Comparison of ENCODE assay signal across 12 cellular contexts in genomic region chr13:44232729-44233128, GRCh38.
A peak's percentile ranks its signal among the peaks of the same experiment; 100 is the strongest.
DNase-seq lines count a peak whose midpoint lies in the region; FAIRE-seq and TF ChIP-seq lines count a peak whose summit lies in the region.
"Had no signal": no experiment of that assay in that cellular context is flagged by ENCODE, and none has a peak within 500 bp of the region (broad histone marks: within the 10 kb centered on the region; RNA-seq: fewer than 3 reads in every experiment).

No MANE protein-coding gene starts in this region.

- no peak for TF ChIP-seq POLR2A in Peyer's patch (IDR thresholded peaks at IDR 0.05)

- peak overlapping the region; percentile 17 for H3K4me2 ChIP-seq in keratinocyte (ENCODE audit: control insufficient read depth, extremely low read depth, insufficient read depth, low read depth, low read length)

- FAIRE-seq in keratinocyte (lab: Jason Lieb, UNC) (no peak), frontal cortex (lab: Jason Lieb, UNC) (no peak)

- H3K9ac ChIP-seq in keratinocyte (ENCODE audit: control insufficient read depth, extremely low read depth, insufficient read depth, low read length), result peak overlapping the region; percentile 53
- no peak overlapping the region for H3K9ac ChIP-seq in skeletal muscle tissue (ENCODE audit: low read depth in 1 of 3, low read length in 3 of 3)

- H3K79me2 ChIP-seq in keratinocyte (ENCODE audit: control insufficient read depth, insufficient read depth, low read length), result no peaks in the 10 kb centered on the region

- no peak overlapping the region for H2AFZ ChIP-seq in keratinocyte (ENCODE audit: control insufficient read depth, low read length)

- dilution Hi-C loops in keratinocyte (cut with MboI; ENCODE audit: extremely low pct_ligation_motif_present, low sequenced_read_pairs), result no loop called here

- CTCF ChIA-PET in Caco-2 (lab: Charles Lee), result no interaction called here
- CTCF ChIA-PET in activated CD4-positive, alpha-beta T cell treated with anti-CD3 and anti-CD28 coated beads, Interleukin-2, amount 10 ng/mL, durations not matched to agents 7 days and 5 days (lab: Charles Lee), result no interaction called here

- H3K4me1 Mint-ChIP-seq in Caco-2 (ENCODE audit: low read depth, unreplicated experiment), result peaks cover 13% of the 10 kb centered on the region
- H3K4me1 Mint-ChIP-seq in activated CD4-positive, alpha-beta T cell treated with anti-CD3 and anti-CD28 coated beads, Interleukin-2, amount 10 ng/mL, durations not matched to agents 24 days and 14 days, result peaks cover 8% of the 10 kb centered on the region
- H3K4me1 Mint-ChIP-seq in activated CD4-positive, alpha-beta T cell treated with anti-CD3 and anti-CD28 coated beads, Interleukin-2, amount 10 ng/mL, durations not matched to agents 7 days and 5 days, result peaks cover 5% of the 10 kb centered on the region

- H3K4me3 Mint-ChIP-seq in Caco-2 (ENCODE audit: unreplicated experiment), result no peak overlapping the region
- no peak overlapping the region for H3K4me3 Mint-ChIP-seq in activated CD4-positive, alpha-beta T cell treated with anti-CD3 and anti-CD28 coated beads, Interleukin-2, amount 10 ng/mL, durations not matched to agents 24 days and 14 days
- H3K4me3 Mint-ChIP-seq in activated CD4-positive, alpha-beta T cell treated with anti-CD3 and anti-CD28 coated beads, Interleukin-2, amount 10 ng/mL, durations not matched to agents 7 days and 5 days, result no peak overlapping the region
- H3K4me3 Mint-ChIP-seq: activated CD8-positive, alpha-beta T cell treated with anti-CD3 and anti-CD28 coated beads for 36 hours had no signal

- H3K9me1 ChIP-seq in keratinocyte (ENCODE audit: control insufficient read depth, extremely low read depth, insufficient read depth, low read length), result no peaks in the 10 kb centered on the region

- H3K4me1 ChIP-seq in Caco-2 (peaks cover 45% of the 10 kb centered on the region), Peyer's patch (peaks cover 0 to 22% (median 5%) of the 10 kb centered on the region in 4 donors), keratinocyte (ENCODE audit: control insufficient read depth, extremely low read depth, insufficient read depth, low read length) (peaks cover 24% of the 10 kb centered on the region), skeletal muscle tissue (ENCODE audit: control insufficient read depth in 3 of 3, insufficient read depth in 3 of 3, low read length in 3 of 3) (peaks cover 29 to 37% (median 35%) of the 10 kb centered on the region in 3 donors), SJCRH30 (no peaks in the 10 kb centered on the region)

- BruUV-seq in Caco-2 (replicated peaks; lab: Mats Ljungman, UMichigan), result TSS peak; percentile 19

- H3K27me3 Mint-ChIP-seq in Caco-2 (ENCODE audit: insufficient read depth, unreplicated experiment), result no peaks in the 10 kb centered on the region
- peaks cover 20% of the 10 kb centered on the region for H3K27me3 Mint-ChIP-seq in activated CD4-positive, alpha-beta T cell treated with anti-CD3 and anti-CD28 coated beads, Interleukin-2, amount 10 ng/mL, durations not matched to agents 24 days and 14 days
- H3K27me3 Mint-ChIP-seq in activated CD4-positive, alpha-beta T cell treated with anti-CD3 and anti-CD28 coated beads, Interleukin-2, amount 10 ng/mL, durations not matched to agents 7 days and 5 days, result peaks cover 11% of the 10 kb centered on the region
- H3K27me3 Mint-ChIP-seq: activated CD8-positive, alpha-beta T cell treated with anti-CD3 and anti-CD28 coated beads for 36 hours had no signal

- no peaks in the 10 kb centered on the region for H3K9me3 Mint-ChIP-seq in Caco-2 (ENCODE audit: unreplicated experiment)
- no peaks in the 10 kb centered on the region for H3K9me3 Mint-ChIP-seq in activated CD4-positive, alpha-beta T cell treated with anti-CD3 and anti-CD28 coated beads, Interleukin-2, amount 10 ng/mL, durations not matched to agents 24 days and 14 days
- H3K9me3 Mint-ChIP-seq in activated CD4-positive, alpha-beta T cell treated with anti-CD3 and anti-CD28 coated beads, Interleukin-2, amount 10 ng/mL, durations not matched to agents 7 days and 5 days, result no peaks in the 10 kb centered on the region
- H3K9me3 Mint-ChIP-seq: activated CD8-positive, alpha-beta T cell treated with anti-CD3 and anti-CD28 coated beads for 36 hours had no signal

- H4K20me1 ChIP-seq in keratinocyte (ENCODE audit: control insufficient read depth, extremely low read depth, insufficient read depth, low read length), result no peaks in the 10 kb centered on the region

- H3K27ac ChIP-seq in Peyer's patch (peak overlapping the region in 3 of 4 donors; percentile 47 to 76 (median 65)), keratinocyte (ENCODE audit: control insufficient read depth, insufficient read depth, low read length) (peak overlapping the region; percentile 84), skeletal muscle tissue (ENCODE audit: low read depth, low read length) (peak overlapping the region; percentile 76), SJCRH30 (no peak overlapping the region)

- no peaks in the 10 kb centered on the region for H3K27me3 ChIP-seq in Caco-2 (replicated peaks; ENCODE audit: control insufficient read depth, insufficient read depth, low read length)
- no peaks in the 10 kb centered on the region for H3K27me3 ChIP-seq in Peyer's patch
- H3K27me3 ChIP-seq in keratinocyte (ENCODE audit: control insufficient read depth, extremely low read depth, insufficient read depth, low read length), result no peaks in the 10 kb centered on the region
- H3K27me3 ChIP-seq in skeletal muscle tissue (ENCODE audit: control insufficient read depth in 3 of 3, insufficient read depth in 3 of 3, low read length in 3 of 3), result no peaks in the 10 kb centered on the region
- H3K27me3 ChIP-seq in SJCRH30, result peaks cover 5% of the 10 kb centered on the region; the same call in 1 of the 2 replicates

- no peak overlapping the region for H3K27ac Mint-ChIP-seq in Caco-2 (ENCODE audit: unreplicated experiment)
- H3K27ac Mint-ChIP-seq in activated CD4-positive, alpha-beta T cell treated with anti-CD3 and anti-CD28 coated beads, Interleukin-2, amount 10 ng/mL, durations not matched to agents 24 days and 14 days, result no peak overlapping the region
- no peak overlapping the region for H3K27ac Mint-ChIP-seq in activated CD4-positive, alpha-beta T cell treated with anti-CD3 and anti-CD28 coated beads, Interleukin-2, amount 10 ng/mL, durations not matched to agents 7 days and 5 days
- H3K27ac Mint-ChIP-seq: activated CD8-positive, alpha-beta T cell treated with anti-CD3 and anti-CD28 coated beads for 36 hours had no signal

- no peaks in the 10 kb centered on the region for H3K36me3 ChIP-seq in Caco-2 (ENCODE audit: control insufficient read depth, insufficient read depth, low read length)
- no peaks in the 10 kb centered on the region for H3K36me3 ChIP-seq in Peyer's patch
- no peaks in the 10 kb centered on the region for H3K36me3 ChIP-seq in keratinocyte (ENCODE audit: control insufficient read depth in 2 of 2, extremely low read depth in 1 of 2, insufficient read depth in 2 of 2, low read length in 2 of 2)
- H3K36me3 ChIP-seq in skeletal muscle tissue (ENCODE audit: control insufficient read depth in 3 of 3, insufficient read depth in 3 of 3, low read length in 3 of 3), result no peaks in the 10 kb centered on the region
- no peaks in the 10 kb centered on the region for H3K36me3 ChIP-seq in SJCRH30

- H3K36me3 Mint-ChIP-seq in Caco-2 (ENCODE audit: insufficient read depth, unreplicated experiment), result peaks cover 5% of the 10 kb centered on the region
- H3K36me3 Mint-ChIP-seq in activated CD4-positive, alpha-beta T cell treated with anti-CD3 and anti-CD28 coated beads, Interleukin-2, amount 10 ng/mL, durations not matched to agents 24 days and 14 days (ENCODE audit: low read depth), result no peaks in the 10 kb centered on the region
- H3K36me3 Mint-ChIP-seq in activated CD4-positive, alpha-beta T cell treated with anti-CD3 and anti-CD28 coated beads, Interleukin-2, amount 10 ng/mL, durations not matched to agents 7 days and 5 days (ENCODE audit: low read depth), result no peaks in the 10 kb centered on the region

- TF ChIP-seq CTCF in Caco-2 (IDR thresholded peaks at IDR 0.05; ENCODE audit: insufficient read depth in 1 of 2, low read depth in 1 of 2, low read length in 1 of 2, severe bottlenecking in 1 of 2, unreplicated experiment in 1 of 2) (no peak), Peyer's patch (IDR thresholded peaks at IDR 0.05) (no peak), keratinocyte (optimal IDR thresholded peaks at IDR 0.05 in 1 of 3, IDR thresholded peaks at IDR 0.05 in 1 of 3, conservative IDR thresholded peaks at IDR 0.05 in 1 of 3; ENCODE audit: extremely low read depth in 1 of 3, insufficient read depth in 2 of 3, low read length in 3 of 3) (no peak)

- intact Hi-C loops in Caco-2 (cut with micrococcal nuclease; ENCODE audit: unreplicated experiment), result no loop called here
- intact Hi-C loops in activated CD4-positive, alpha-beta T cell treated with anti-CD3 and anti-CD28 coated beads, Interleukin-2, amount 10 ng/mL, durations not matched to agents 24 days and 14 days (cut with micrococcal nuclease), result no loop called here

- H3K4me3 ChIP-seq in Caco-2 (ENCODE audit: low read depth, low read length) (no peak overlapping the region), Peyer's patch (no peak overlapping the region), keratinocyte (ENCODE audit: control insufficient read depth in 2 of 3, extremely low read depth in 1 of 3, insufficient read depth in 2 of 3, low read depth in 1 of 3, low read length in 3 of 3) (no peak overlapping the region), skeletal muscle tissue (ENCODE audit: low read length in 3 of 3) (no peak overlapping the region), SJCRH30 (no peak overlapping the region)

- POLR2A ChIA-PET in Caco-2 (lab: Charles Lee), result interaction anchor here (1.3 kb wide), 1 partner anchor 202 kb away, joined by 6 read pairs; no protein-coding TSS in a partner anchor
- POLR2A ChIA-PET in activated CD4-positive, alpha-beta T cell treated with anti-CD3 and anti-CD28 coated beads, Interleukin-2, amount 10 ng/mL, durations not matched to agents 7 days and 5 days (lab: Charles Lee), result interaction anchor here (0.6 kb wide), 1 partner anchor 167 kb away, joined by 4 read pairs; no protein-coding TSS in a partner anchor

- H3K9me3 ChIP-seq in Caco-2 (no peaks in the 10 kb centered on the region), Peyer's patch (no peaks in the 10 kb centered on the region), keratinocyte (ENCODE audit: control insufficient read depth, low read depth, low read length) (no peaks in the 10 kb centered on the region), skeletal muscle tissue (ENCODE audit: control insufficient read depth in 3 of 3, low read length in 3 of 3) (no peaks in the 10 kb centered on the region), SJCRH30 (replicated peaks) (no peaks in the 10 kb centered on the region)

- DNase-seq in Caco-2 (no peak), Peyer's patch (no peak), keratinocyte (ENCODE audit: low read depth, low spot score) (no peak), frontal cortex (ENCODE audit: low spot score in 2 of 2) (no peak), SJCRH30 (no peak)
- no peak for DNase-seq in activated CD4-positive, alpha-beta T cell treated with anti-CD3 and anti-CD28 coated beads, Interleukin-2, amount 10 ng/mL, durations not matched to agents 24 days and 14 days
- DNase-seq in activated CD4-positive, alpha-beta T cell treated with anti-CD3 and anti-CD28 coated beads, Interleukin-2, amount 10 ng/mL, durations not matched to agents 7 days and 5 days, result no peak
- DNase-seq: glutamatergic neuron, MV-4-11, NCI-H2171 had no signal
